Comparison of ENCODE assay signal across 10 cellular contexts in the genomic region with DNA sequence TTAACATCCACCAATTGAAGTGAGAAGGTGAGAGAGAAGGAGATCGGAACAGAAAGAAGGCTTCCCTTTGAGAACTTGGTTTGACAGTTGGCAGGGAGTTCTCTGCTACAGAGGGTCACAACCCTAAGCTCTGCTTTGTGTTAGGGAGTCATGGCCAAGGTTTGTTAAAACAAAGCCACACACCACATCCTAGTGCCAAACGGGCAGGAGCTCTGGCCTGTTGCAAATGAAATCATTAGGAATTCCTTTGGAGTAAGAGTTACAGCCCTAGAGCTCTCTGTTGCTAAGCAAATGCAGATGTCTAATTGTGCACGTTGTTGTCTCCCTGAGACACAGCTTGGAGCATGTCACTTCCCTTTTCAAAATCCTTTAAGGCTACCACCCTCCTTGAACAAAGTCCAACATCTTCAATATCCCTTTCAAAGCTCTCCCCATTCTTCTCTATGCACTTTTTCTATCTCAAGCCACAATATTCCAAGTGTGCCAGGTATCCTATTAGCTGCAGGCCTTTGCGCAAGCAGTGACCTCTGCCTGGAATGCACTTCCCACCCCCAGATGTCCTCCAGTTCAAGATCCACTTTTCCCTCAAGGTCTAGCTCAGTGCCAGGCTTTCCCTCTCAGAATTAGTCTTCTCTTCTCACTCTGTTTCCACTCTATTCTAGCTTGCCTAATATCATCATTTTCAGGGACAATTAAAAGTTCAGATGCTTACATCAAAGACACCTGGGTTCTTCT.
DNase-seq lines count a peak whose midpoint lies in the region; ATAC-seq and TF ChIP-seq lines count a peak whose summit lies in the region.
"Had no signal": no experiment of that assay in that cellular context is flagged by ENCODE, and none has a peak within 500 bp of the region (broad histone marks: within the 10 kb centered on the region; RNA-seq: fewer than 3 reads in every experiment).

No MANE protein-coding gene starts in this region.

- intact Hi-C loops in thyroid gland (cut with DNase I) = no loop called here

- WGBS in thyroid gland, 2 donors = 49 to 54% methylated on average over 4 of the region's 4 CpGs

- ATAC-seq in GM19467 (IDR thresholded peaks at IDR 0.05; ENCODE audit: unreplicated experiment) = no peak

- DNase-seq in DMS 273 (lab: John Stamatoyannopoulos, UW; ENCODE audit: unreplicated experiment) (peak; percentile 9), DMS 273 treated with DMSO at 0.1 percent for 48 hours (lab: John Stamatoyannopoulos, UW) (no peak), choroid plexus epithelial cell (ENCODE audit: low read depth) (peak; percentile 42), midbrain (lab: John Stamatoyannopoulos, UW) (peak; percentile 29), thyroid gland (peak; percentile 17 to 45), NCI-H524 (lab: John Stamatoyannopoulos, UW) (no peak), AML-193 (lab: John Stamatoyannopoulos, UW) (no peak)
- DNase-seq: NCI-H748 treated with DMSO at 0.1 percent for 48 hours had no signal

- TF ChIP-seq CTCF in choroid plexus epithelial cell (conservative IDR thresholded peaks at IDR 0.05; ENCODE audit: low read depth, low read length) (no peak), thyroid gland (IDR thresholded peaks at IDR 0.05) (no peak)

- H3K27ac ChIP-seq in thyroid gland = peak overlapping the region in 1 of 3 donors; percentile 11
- H3K27ac ChIP-seq: 22Rv1 had no signal

- no peaks in the 10 kb centered on the region for H3K36me3 ChIP-seq in thyroid gland

- no peak for TF ChIP-seq POLR2A in thyroid gland (IDR thresholded peaks at IDR 0.05)

- H3K9me3 ChIP-seq in thyroid gland = no peaks in the 10 kb centered on the region

- no peaks in the 10 kb centered on the region for H3K27me3 ChIP-seq in thyroid gland

- H3K4me3 ChIP-seq in choroid plexus epithelial cell (ENCODE audit: low read depth, low read length) (no peak overlapping the region), thyroid gland (replicated peaks in 1 of 3) (no peak overlapping the region)

- H3K4me1 ChIP-seq in thyroid gland = peaks cover 28 to 36% of the 10 kb centered on the region in 2 donors

Comparison
In these comparisons a context has a peak if more than half of its experiments do, and no peak if none do; other contexts are left out.
1. DNase-seq: peak in DMS 273 (single experiment), choroid plexus epithelial cell (single experiment), midbrain (single experiment) and thyroid gland (2 of 2); none in DMS 273 treated with DMSO at 0.1 percent for 48 hours (single experiment), NCI-H524 (0 of 2) and AML-193 (0 of 2).